Comparison of ENCODE assay signal across 3 cellular contexts in genomic region chr11:117947751-117948150, GRCh38. TPM values are rescaled to one million over a fixed set of nuclear protein-coding genes. Genes with fewer than 3 reads are reported as not detected.
"Had no signal": no experiment of that assay in that cellular context is flagged by ENCODE, and none has a peak within 500 bp of the region (broad histone marks: within the 10 kb centered on the region; RNA-seq: fewer than 3 reads in every experiment).

No MANE protein-coding gene starts in this region.

RNA-seq across cellular contexts. Expression of gene TMPRSS13, which starts 18.5 kb away (rescaled TPM):
- total RNA-seq: chondrocyte, renal cortical epithelial cell had no signal

RNA-seq across cellular contexts. Expression of gene IL10RA, which starts 38.4 kb away (rescaled TPM):
- total RNA-seq: mammary epithelial cell had no signal
